ENCODE assay signal across 8 cellular contexts in the genomic region with DNA sequence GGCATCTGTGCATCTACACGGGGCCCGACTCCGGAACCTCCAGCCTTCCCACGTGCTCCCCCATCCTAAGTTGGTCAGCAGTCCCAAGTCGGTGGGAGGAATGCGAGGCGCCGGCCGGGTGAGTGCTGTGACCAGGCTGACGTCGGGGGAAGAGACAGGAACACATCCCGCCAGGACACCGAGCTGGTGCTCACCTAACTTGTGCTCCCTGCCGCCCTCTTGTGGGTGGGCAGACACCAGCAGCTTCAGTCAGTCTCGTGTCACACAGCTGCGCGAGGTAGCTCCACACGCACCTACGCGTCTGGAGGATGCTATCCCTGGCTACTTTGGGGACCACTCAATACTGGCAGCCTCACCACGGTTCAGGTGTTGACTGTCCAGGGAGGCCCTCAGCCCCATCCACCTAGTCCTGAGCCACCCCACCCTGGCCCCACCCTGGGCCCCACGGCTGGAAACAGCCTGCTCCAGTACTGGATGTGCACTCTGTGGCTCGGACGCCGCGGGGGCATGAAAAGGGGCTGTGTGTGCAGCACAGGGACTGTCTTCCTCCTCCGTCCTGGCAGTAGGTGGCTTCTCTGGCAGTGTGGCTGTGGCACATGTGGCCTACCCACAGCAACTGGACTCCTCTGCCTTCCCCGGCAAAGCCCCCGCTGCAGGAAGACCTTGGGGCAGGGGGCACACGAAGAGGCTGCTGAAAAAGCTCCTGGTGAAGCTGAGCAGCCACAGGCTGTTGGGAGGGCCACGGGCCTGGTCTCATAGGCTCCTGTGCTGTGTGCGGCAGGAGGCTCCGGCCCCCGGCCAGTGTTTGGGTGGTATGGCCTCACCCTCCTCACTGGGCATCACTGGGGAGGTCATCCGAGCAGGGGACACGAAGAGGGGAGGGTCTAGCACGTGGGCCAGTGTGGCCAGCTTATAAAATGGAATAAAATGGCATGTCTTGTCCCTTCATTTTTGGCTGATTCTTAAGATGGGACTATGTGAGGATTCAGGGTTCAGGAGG. TPM values are rescaled to one million over a fixed set of nuclear protein-coding genes. Genes with fewer than 3 reads are reported as not detected.
DNase-seq lines count a peak whose midpoint lies in the region; ATAC-seq and TF ChIP-seq lines count a peak whose summit lies in the region.

No MANE protein-coding gene starts in this region.

- 81 to 83% methylated on average over 29 to 33 of the region's 37 CpGs for WGBS in lower leg skin, 2 donors

- ATAC-seq in GM18511 (IDR thresholded peaks at IDR 0.05; ENCODE audit: unreplicated experiment): no peak

- no peak overlapping the region for H3K4me3 Mint-ChIP-seq in progenitor cell of endocrine pancreas (ENCODE audit: low read depth)

- H3K4me3 ChIP-seq in fibroblast of mammary gland (ENCODE audit: control insufficient read depth, low read depth, low read length): no peak overlapping the region
- no peak overlapping the region for H3K4me3 ChIP-seq in lower leg skin (ENCODE audit: low read depth, poor library complexity, severe bottlenecking)

- in situ Hi-C loops in GM13976 (cut with MboI; ENCODE audit: low sequenced_read_pairs, unreplicated experiment): no loop called here
- in situ Hi-C loops in G401 (cut with HindIII; ENCODE audit: low sequenced_read_pairs): no loop called here

- peaks cover 4% of the 10 kb centered on the region for H3K27me3 Mint-ChIP-seq in progenitor cell of endocrine pancreas

- no peak for TF ChIP-seq POLR2A in lower leg skin (IDR thresholded peaks at IDR 0.05)

- intact Hi-C loops in lower leg skin (cut with DNase I; ENCODE audit: low total_unique reads): no loop called here

- DNase-seq in GM13976 (ENCODE audit: low spot score): peak; percentile 71
- DNase-seq in NOMO-1 treated with DMSO at 0.1 percent for 48 hours (lab: John Stamatoyannopoulos, UW; ENCODE audit: unreplicated experiment): peak; percentile 50
- peak; percentile 58 for DNase-seq in activated T-cell treated with anti-CD3 and anti-CD28 coated beads for 48 hours (ENCODE audit: low read depth)
- DNase-seq in fibroblast of mammary gland (ENCODE audit: low read depth): peak; percentile 29
- no peak for DNase-seq in progenitor cell of endocrine pancreas (ENCODE audit: low spot score, unreplicated experiment)
- no peak for DNase-seq in G401 (ENCODE audit: low spot score)
- DNase-seq in lower leg skin (ENCODE audit: low spot score in 2 of 2): no peak

- no peaks in the 10 kb centered on the region for H3K9me3 Mint-ChIP-seq in progenitor cell of endocrine pancreas (ENCODE audit: low read depth)

- H3K27ac Mint-ChIP-seq in progenitor cell of endocrine pancreas: no peak overlapping the region

- H3K36me3 Mint-ChIP-seq in progenitor cell of endocrine pancreas (ENCODE audit: insufficient read depth): no peaks in the 10 kb centered on the region

- TF ChIP-seq CTCF in GM13976 (IDR thresholded peaks at IDR 0.05; ENCODE audit: borderline replicate concordance, control extremely low read depth, extremely low read depth, insufficient read depth, missing control alignments) (peak; percentile 48), fibroblast of mammary gland (conservative IDR thresholded peaks at IDR 0.05; ENCODE audit: control insufficient read depth, insufficient read depth, low read depth, low read length) (peak; percentile 48), progenitor cell of endocrine pancreas (IDR thresholded peaks at IDR 0.05; ENCODE audit: unreplicated experiment) (peak; percentile 41), lower leg skin (IDR thresholded peaks at IDR 0.05) (no peak)

- H3K4me1 Mint-ChIP-seq in progenitor cell of endocrine pancreas (ENCODE audit: low read depth): no peaks in the 10 kb centered on the region

RNA-seq across cellular contexts. Expression of gene BID, which starts 11.2 kb away (rescaled TPM):
- total RNA-seq in progenitor cell of endocrine pancreas: 22.8 and 24.6 TPM in 2 replicates
- total RNA-seq in G401 (2014; rRNA removed; shearing (Covaris generic)): 28.4 and 58.9 TPM in 2 replicates
- 10 to 100 TPM in 3 of 4 donors, 1 to 10 TPM in 1; 5.4 to 22.6 (median 15.2) TPM for total RNA-seq in lower leg skin

Comparison
In these comparisons a context has a peak if more than half of its experiments do, and no peak if none do; other contexts are left out.
1. DNase-seq: peak in GM13976 (single experiment), NOMO-1 treated with DMSO at 0.1 percent for 48 hours (single experiment), activated T-cell treated with anti-CD3 and anti-CD28 coated beads for 48 hours (single experiment) and fibroblast of mammary gland (single experiment); none in progenitor cell of endocrine pancreas (single experiment), G401 (single experiment) and lower leg skin (0 of 2).
2. CTCF ChIP-seq: peak in GM13976 (single experiment), fibroblast of mammary gland (single experiment) and progenitor cell of endocrine pancreas (single experiment); none in lower leg skin (0 of 3).